22 cellular contexts compared by ENCODE assay signal in the genomic region with DNA sequence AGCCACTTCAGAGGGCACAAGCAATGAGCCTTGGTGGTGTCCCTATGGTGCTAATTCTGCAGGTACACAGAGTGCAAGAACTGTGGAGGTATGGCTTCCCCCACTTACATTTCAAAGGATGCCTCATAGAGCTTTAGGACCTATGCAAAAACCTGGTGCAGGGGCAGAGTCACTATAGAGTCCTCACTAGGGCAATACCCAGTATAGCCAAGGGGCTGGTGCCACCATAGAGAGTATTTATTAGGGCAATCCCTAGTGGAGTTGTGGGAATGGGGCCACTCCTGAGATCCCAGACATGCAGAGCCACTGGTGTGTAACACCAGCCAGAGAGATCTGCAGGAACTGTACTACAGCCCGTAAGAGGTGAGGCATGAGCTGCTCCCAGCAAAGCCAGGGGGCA.
"Had no signal": no experiment of that assay in that cellular context is flagged by ENCODE, and none has a peak within 500 bp of the region (broad histone marks: within the 10 kb centered on the region; RNA-seq: fewer than 3 reads in every experiment).

No MANE protein-coding gene starts in this region.

- H3K36me3 ChIP-seq: MG63, SJSA1 had no signal

- H3K4me3 ChIP-seq: MG63, SJSA1, SK-N-MC had no signal

- H3K9me3 ChIP-seq: MG63, SJSA1 had no signal

- DNase-seq: Karpas-422; KG1; MG63; NCI-H1092; NCI-H1105 treated with DMSO at 0.1 percent for 48 hours; NCI-H1417 treated with DMSO at 0.1 percent for 48 hours; NCI-H187; NCI-H2029; NCI-H2081 treated with DMSO at 0.1 percent for 48 hours; NCI-H2171; NCI-H226; NCI-H446; NCI-H510A; NCI-H524 treated with DMSO at 0.1 percent for 48 hours; NCI-H69; NCI-H774; NK-92 treated with Interleukin-12 subunit alpha and Interleukin-12 subunit beta, amount 100 ng/mL, for 24 hours; Right ventricle myocardium superior; RPMI8226; SIG-M5 had no signal

- H3K27me3 ChIP-seq: MG63, SJSA1 had no signal

- H3K27ac ChIP-seq: SJSA1, SK-N-MC had no signal

- H3K4me1 ChIP-seq: SJSA1 had no signal
